8 cellular contexts compared by ENCODE assay signal in the genomic region with DNA sequence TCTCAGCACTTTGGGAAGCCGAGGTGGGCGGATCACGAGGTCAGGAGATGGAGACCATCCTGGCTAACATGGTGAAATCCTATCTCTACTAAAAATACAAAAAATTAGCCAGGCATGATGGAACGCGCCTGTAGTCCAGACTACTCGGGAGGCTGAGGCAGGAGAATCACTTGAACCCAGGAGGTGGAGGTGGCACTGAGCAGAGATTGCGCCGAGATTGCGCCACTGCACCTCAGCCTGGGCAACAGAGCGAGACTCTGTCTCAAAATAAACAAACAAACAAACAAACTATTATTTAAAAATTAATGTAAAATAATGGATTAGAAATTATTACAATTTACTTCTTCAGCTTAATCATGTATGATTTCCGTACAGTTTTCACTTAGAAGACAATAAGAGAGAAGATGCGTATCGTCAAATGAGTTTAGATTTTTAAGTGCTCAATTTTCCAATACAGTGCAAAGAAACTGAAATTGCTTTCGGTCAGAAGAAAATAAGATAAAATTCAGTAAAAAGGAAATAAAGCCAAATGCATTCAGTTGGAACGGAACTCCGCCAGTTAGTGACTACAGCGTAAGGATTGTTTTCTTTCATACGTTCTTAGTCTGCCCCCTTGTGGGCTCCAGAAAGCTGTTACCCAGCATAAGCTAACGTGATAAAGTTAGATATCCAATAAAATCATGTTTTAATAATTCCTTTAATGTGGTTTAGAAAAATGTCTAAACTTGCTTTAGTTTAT. TPM values are rescaled to one million over a fixed set of nuclear protein-coding genes. Genes with fewer than 3 reads are reported as not detected.
DNase-seq lines count a peak whose midpoint lies in the region; ATAC-seq, FAIRE-seq and TF ChIP-seq lines count a peak whose summit lies in the region.

No MANE protein-coding gene starts in this region.

- TF ChIP-seq CTCF in HCT116 (IDR thresholded peaks at IDR 0.05 in 2 of 3, conservative IDR thresholded peaks at IDR 0.05 in 1 of 3; ENCODE audit: borderline replicate concordance in 1 of 3, insufficient read depth in 1 of 3, low read depth in 2 of 3, low read length in 2 of 3) (peak; percentile 73 to 81 (median 75)), endothelial cell of umbilical vein (IDR thresholded peaks at IDR 0.05; ENCODE audit: extremely low read depth in 1 of 2, insufficient read depth in 1 of 2, low read depth in 1 of 2, low read length in 2 of 2) (peak; percentile 62 to 65), type B pancreatic cell (conservative IDR thresholded peaks at IDR 0.05) (peak; percentile 94)

- H3K9ac ChIP-seq in HCT116 (ENCODE audit: low read length) = no peak overlapping the region
- H3K9ac ChIP-seq in endothelial cell of umbilical vein (replicated peaks; ENCODE audit: extremely low read depth, insufficient read depth, low read length) = peak overlapping the region; percentile 23

- H3K4me1 Mint-ChIP-seq in type B pancreatic cell (ENCODE audit: unreplicated experiment) = peaks cover 22% of the 10 kb centered on the region

- H3K9me2 ChIP-seq in HCT116 (ENCODE audit: insufficient read depth) = no peaks in the 10 kb centered on the region

- H3K27ac ChIP-seq in HCT116 (ENCODE audit: low read depth, low read length) (no peak overlapping the region), endothelial cell of umbilical vein (ENCODE audit: insufficient read depth, low read depth, low read length) (no peak overlapping the region)

- ATAC-seq in HCT116 = peak; percentile 80

- no peak for TF ChIP-seq POLR2A in HCT116 (IDR thresholded peaks at IDR 0.05; ENCODE audit: borderline replicate concordance, extremely low read depth, insufficient read depth, insufficient read length)
- TF ChIP-seq POLR2A in endothelial cell of umbilical vein (IDR thresholded peaks at IDR 0.05; ENCODE audit: low read depth, low read length) = no peak

- DNase-seq in stimulated activated CD4-positive, alpha-beta T cell treated with anti-CD3 and anti-CD28 coated beads, Interleukin-12 subunit alpha, Interleukin-12 subunit beta, amount 100 ng/mL, for 4 hours = peak; percentile 7
- DNase-seq in stimulated activated CD4-positive, alpha-beta T cell treated with anti-CD3 and anti-CD28 coated beads, Interleukin-4, amount 100 ng/mL, for 4 hours = no peak
- peak; percentile 75 for DNase-seq in HCT116 (ENCODE audit: low read depth, low spot score)
- peak; percentile 54 for DNase-seq in NCI-H1092 (lab: John Stamatoyannopoulos, UW)
- peak; percentile 69 for DNase-seq in SKM-1 (lab: John Stamatoyannopoulos, UW; ENCODE audit: unreplicated experiment)
- DNase-seq in endothelial cell of umbilical vein (ENCODE audit: low read depth, low spot score) = peak; percentile 74
- peak; percentile 76 for DNase-seq in midbrain (lab: John Stamatoyannopoulos, UW)
- DNase-seq in type B pancreatic cell (ENCODE audit: extremely low spot score, unreplicated experiment) = no peak

- peaks cover 22 to 30% of the 10 kb centered on the region in 2 experiments for H3K4me1 ChIP-seq in HCT116 (ENCODE audit: control insufficient read depth in 1 of 2, insufficient read depth in 2 of 2, low read length in 2 of 2)
- H3K4me1 ChIP-seq in endothelial cell of umbilical vein (ENCODE audit: control insufficient read depth, extremely low read depth, insufficient read depth, low read length) = peaks cover 21% of the 10 kb centered on the region

- H3K9me3 Mint-ChIP-seq in type B pancreatic cell = no peaks in the 10 kb centered on the region

- H3K4me3 Mint-ChIP-seq in type B pancreatic cell = no peak overlapping the region

- BruUV-seq in HCT116 (replicated peaks; lab: Mats Ljungman, UMichigan) = no TSS peak
- no TSS peak for BruUV-seq in endothelial cell of umbilical vein (replicated peaks; lab: Mats Ljungman, UMichigan)

- H3K9me1 ChIP-seq in endothelial cell of umbilical vein (replicated peaks; ENCODE audit: control insufficient read depth, extremely low read depth, insufficient read depth, low read length) = no peaks in the 10 kb centered on the region

- RAD21 ChIA-PET in HCT116 (lab: Charles Lee; ENCODE audit: low non-redundant PET in 1 of 2, low total read pairs in 2 of 2, uncharacterized antibody in 2 of 2, unreplicated experiment in 2 of 2) = interaction anchor here (0.6 to 1.3 kb wide), 5 partner anchors 232 to 548 kb away, joined by 3 to 9 read pairs (median 5); no protein-coding TSS in a partner anchor

- H3K27me3 ChIP-seq in HCT116 (ENCODE audit: insufficient read depth, low read length) = no peaks in the 10 kb centered on the region
- no peaks in the 10 kb centered on the region for H3K27me3 ChIP-seq in endothelial cell of umbilical vein (ENCODE audit: control insufficient read depth in 2 of 2, insufficient read depth in 2 of 2, low read length in 2 of 2)

- peak; percentile 37 for FAIRE-seq in endothelial cell of umbilical vein (lab: Jason Lieb, UNC)

- CTCF ChIA-PET in HCT116 (lab: Charles Lee) (interaction anchor here (0.6 to 4.3 kb wide), 20 partner anchors 9 to 610 kb away, joined by 3 to 106 read pairs (median 4); no protein-coding TSS in a partner anchor), endothelial cell of umbilical vein (lab: Charles Lee) (interaction anchor here (0.5 to 4.0 kb wide), 61 partner anchors 11 to 735 kb away, joined by 3 to 171 read pairs (median 4); partner anchors contain the start of gene IGSF10)

- intact Hi-C loops in HCT116 (cut with micrococcal nuclease) (loop anchor here (1.0 to 5.0 kb wide), 7 partner anchors 80 to 671 kb away; no protein-coding TSS in a partner anchor), endothelial cell of umbilical vein (cut with micrococcal nuclease) (loop anchor here (1.0 to 5.0 kb wide), 9 partner anchors 26 to 611 kb away; no protein-coding TSS in a partner anchor)

- no peaks in the 10 kb centered on the region for H3K27me3 Mint-ChIP-seq in type B pancreatic cell

- POLR2A ChIA-PET in HCT116 (lab: Charles Lee) = interaction anchor here (2.2 kb wide), 1 partner anchor 399 kb away, joined by 9 read pairs; no protein-coding TSS in a partner anchor
- POLR2A ChIA-PET in endothelial cell of umbilical vein (lab: Charles Lee) = interaction anchor here (0.9 kb wide), 1 partner anchor 399 kb away, joined by 3 read pairs; no protein-coding TSS in a partner anchor

- no peaks in the 10 kb centered on the region for H3K9me3 ChIP-seq in HCT116 (ENCODE audit: control insufficient read depth in 1 of 2, insufficient read depth in 1 of 2, low read depth in 1 of 2, low read length in 2 of 2)
- H3K9me3 ChIP-seq in endothelial cell of umbilical vein (replicated peaks; ENCODE audit: control insufficient read depth, insufficient read depth, low read length) = no peaks in the 10 kb centered on the region

- peak overlapping the region; percentile 12 to 21; a peak in 2 of 4 replicates for H3K4me3 ChIP-seq in HCT116 (replicated peaks in 1 of 2; ENCODE audit: low read depth in 1 of 2, low read length in 2 of 2)
- no peak overlapping the region for H3K4me3 ChIP-seq in endothelial cell of umbilical vein (replicated peaks in 1 of 3; ENCODE audit: insufficient read depth in 1 of 3, low read depth in 1 of 3, low read length in 3 of 3)

- H4K20me1 ChIP-seq in HCT116 (ENCODE audit: insufficient read depth) = no peaks in the 10 kb centered on the region
- no peaks in the 10 kb centered on the region for H4K20me1 ChIP-seq in endothelial cell of umbilical vein (replicated peaks; ENCODE audit: control insufficient read depth, extremely low read depth, insufficient read depth, low read length)

- H3K27ac Mint-ChIP-seq in type B pancreatic cell = no peak overlapping the region

- H3K36me3 Mint-ChIP-seq in type B pancreatic cell = no peaks in the 10 kb centered on the region

- TF ChIP-seq RAD21 in HCT116 (IDR thresholded peaks at IDR 0.05; ENCODE audit: low read depth) = peak; percentile 94

- dilution Hi-C loops in endothelial cell of umbilical vein (cut with MboI; ENCODE audit: extremely low pct_ligation_motif_present, low sequenced_read_pairs) = no loop called here

- H3K4me2 ChIP-seq in HCT116 (ENCODE audit: low read length) (peak overlapping the region; percentile 70), endothelial cell of umbilical vein (ENCODE audit: insufficient read depth, low read length) (peak overlapping the region; percentile 48)

- H3K79me2 ChIP-seq in HCT116 (ENCODE audit: insufficient read depth, low read length) (no peaks in the 10 kb centered on the region), endothelial cell of umbilical vein (ENCODE audit: control insufficient read depth, insufficient read depth, low read length) (no peaks in the 10 kb centered on the region)

- H2AFZ ChIP-seq in HCT116 (ENCODE audit: low read depth, low read length, poor library complexity, severe bottlenecking) (peak overlapping the region; percentile 98), endothelial cell of umbilical vein (ENCODE audit: low read depth, low read length) (no peak overlapping the region)

- H3K36me3 ChIP-seq in HCT116 (ENCODE audit: control insufficient read depth in 1 of 2, insufficient read depth in 2 of 2, low read length in 2 of 2) (no peaks in the 10 kb centered on the region), endothelial cell of umbilical vein (ENCODE audit: control insufficient read depth in 2 of 2, extremely low read depth in 1 of 2, insufficient read depth in 2 of 2, low read length in 2 of 2) (no peaks in the 10 kb centered on the region)

RNA-seq across cellular contexts. Expression of gene AADAC, which starts 24.8 kb away (rescaled TPM):
- 3.8 TPM for total RNA-seq in HCT116 (2021; ENCODE audit: unreplicated experiment)
- 2.6 and 3.3 TPM in 2 replicates for polyA plus RNA-seq in HCT116 (2012)
- total RNA-seq in endothelial cell of umbilical vein = 0.27 and 1.0 TPM in 2 replicates
- 0.32 and 0.62 TPM in 2 replicates for polyA plus RNA-seq in endothelial cell of umbilical vein
- 0.31 and 0.32 TPM in 2 replicates for polyA plus RNA-seq in endothelial cell of umbilical vein (2011; cell fraction: cytosol; rRNA removed)
- polyA plus RNA-seq in endothelial cell of umbilical vein (2011; cell fraction: nucleus; rRNA removed) = 3.2 and 7.8 TPM in 2 replicates
- polyA plus RNA-seq in endothelial cell of umbilical vein (2012) = 1.7 and 3.8 TPM in 2 replicates
- not detected in 2 replicates for polyA minus RNA-seq in endothelial cell of umbilical vein
- polyA minus RNA-seq in endothelial cell of umbilical vein (2011; cell fraction: cytosol; rRNA and poly(A)+ RNA removed) = not detected
- polyA minus RNA-seq in endothelial cell of umbilical vein (2011; cell fraction: nucleus; rRNA and poly(A)+ RNA removed) = 0.24 and 1.3 TPM in 2 replicates
- 1.3 and 1.4 TPM in 2 replicates for total RNA-seq in type B pancreatic cell (ENCODE audit: low replicate concordance)

RNA-seq across cellular contexts. Expression of gene SUCNR1, which starts 34.7 kb away (rescaled TPM):
- total RNA-seq in HCT116 (2021; ENCODE audit: unreplicated experiment) (0.17 TPM), endothelial cell of umbilical vein (not detected in 2 replicates), type B pancreatic cell (ENCODE audit: low replicate concordance) (0.75 TPM in 1 of 2 replicates, not detected in the other)
- polyA plus RNA-seq in HCT116 (2012) = 0.05 TPM in 1 of 2 replicates, not detected in the other
- not detected in 2 replicates for polyA plus RNA-seq in endothelial cell of umbilical vein
- not detected in 2 replicates for polyA plus RNA-seq in endothelial cell of umbilical vein (2011; cell fraction: cytosol; rRNA removed)
- polyA plus RNA-seq in endothelial cell of umbilical vein (2011; cell fraction: nucleus; rRNA removed) = 0.04 TPM in 1 of 2 replicates, not detected in the other
- polyA plus RNA-seq in endothelial cell of umbilical vein (2012) = not detected in 2 replicates
- not detected in 2 replicates for polyA minus RNA-seq in endothelial cell of umbilical vein
- polyA minus RNA-seq in endothelial cell of umbilical vein (2011; cell fraction: cytosol; rRNA and poly(A)+ RNA removed) = not detected
- polyA minus RNA-seq in endothelial cell of umbilical vein (2011; cell fraction: nucleus; rRNA and poly(A)+ RNA removed) = not detected in 2 replicates

Comparison
In these comparisons a context has a peak if more than half of its experiments do, and no peak if none do; other contexts are left out.
1. DNase-seq: peak in stimulated activated CD4-positive, alpha-beta T cell treated with anti-CD3 and anti-CD28 coated beads, Interleukin-12 subunit alpha, Interleukin-12 subunit beta, amount 100 ng/mL, for 4 hours (single experiment), HCT116 (single experiment), NCI-H1092 (single experiment), SKM-1 (single experiment), endothelial cell of umbilical vein (single experiment) and midbrain (single experiment); none in stimulated activated CD4-positive, alpha-beta T cell treated with anti-CD3 and anti-CD28 coated beads, Interleukin-4, amount 100 ng/mL, for 4 hours (0 of 2) and type B pancreatic cell (single experiment).
2. H3K4me3 ChIP-seq: peak in HCT116 (2 of 2); none in endothelial cell of umbilical vein (0 of 3).
3. Peak in every context shown above with its lines, with median percentiles within 50 percentile points of each other: CTCF ChIP-seq.